1 cellular context compared by ENCODE assay signal in genomic region chr3:12748477-12748876, GRCh38.
TF ChIP-seq lines count a peak whose summit lies in the region.

No MANE protein-coding gene starts in this region.

TF ChIP-seq in GM12878, 131 proteins besides CTCF, POLR2A, EP300 and RAD21 (continued from another document):
- TF ChIP-seq IRF5 (IDR thresholded peaks at IDR 0.05; ENCODE audit: borderline replicate concordance) = no peak
- no peak for TF ChIP-seq NR2C2 (IDR thresholded peaks at IDR 0.05; ENCODE audit: borderline replicate concordance, control insufficient read depth, insufficient read length, low read depth)
